Comparison of ENCODE assay signal across 35 cellular contexts in genomic region chr7:24619978-24620377, GRCh38.
"Had no signal": no experiment of that assay in that cellular context is flagged by ENCODE, and none has a peak within 500 bp of the region (broad histone marks: within the 10 kb centered on the region; RNA-seq: fewer than 3 reads in every experiment).

No MANE protein-coding gene starts in this region.

- H3K4me3 Mint-ChIP-seq: activated B cell treated with CpG ODN at 0.5 μM for 24 hours; activated CD4-positive, alpha-beta memory T cell treated with anti-CD3 and anti-CD28 coated beads for 36 hours; activated CD4-positive, alpha-beta T cell treated with anti-CD3 and anti-CD28 coated beads, Interleukin-2, amount 10 ng/mL, durations not matched to agents 24 days and 14 days; activated CD8-positive, alpha-beta T cell treated with anti-CD3 and anti-CD28 coated beads for 36 hours; activated naive CD4-positive, alpha-beta T cell treated with anti-CD3 and anti-CD28 coated beads for 36 hours; activated naive CD8-positive, alpha-beta T cell treated with anti-CD3 and anti-CD28 coated beads for 36 hours; activated T-cell treated with anti-CD3 and anti-CD28 coated beads, Interleukin-2, amount 50 U/mL, for 4 hours; activated T-cell treated with anti-CD3 and anti-CD28 coated beads, Interleukin-2, amount 50 U/mL, for 72 hours; activated T-helper 1 cell treated with anti-CD3 and anti-CD28 coated beads, Interleukin-12 subunit alpha, Interleukin-12 subunit beta, Interleukin-2, Interleukin-4 antibody, amounts not matched to agents 30 ng/mL and 10 ng/mL and 1 ng/mL, durations not matched to agents 14 hours and 24 hours and 36 hours; activated T-helper 17 cell treated with anti-CD3 and anti-CD28 coated beads, Interleukin-2, amount 50 U/mL, for 72 hours; T-helper 1 cell treated with Interleukin-12 subunit alpha and Interleukin-12 subunit beta and Interleukin-4 antibody, amounts not matched to agents 30 μg/mL and 1 μg/mL, for 36 hours; T-helper 2 cell treated with Interferon-gamma antibody and Interleukin-4, amounts not matched to agents 5 μg/mL and 100 μg/mL, for 36 hours had no signal

- H3K4me3 ChIP-seq: adrenal gland, body of pancreas, breast epithelium had no signal

- ATAC-seq: activated CD8-positive, alpha-beta T cell treated with anti-CD3 and anti-CD28 coated beads for 36 hours; activated naive CD4-positive, alpha-beta T cell treated with anti-CD3 and anti-CD28 coated beads, Interleukin-2, amount 50 U/mL, for 72 hours; activated T-cell treated with anti-CD3 and anti-CD28 coated beads, Interleukin-2, amount 50 U/mL, for 4 hours; activated T-cell treated with anti-CD3 and anti-CD28 coated beads, Interleukin-2, amount 50 U/mL, for 72 hours; activated T-helper 17 cell treated with anti-CD3 and anti-CD28 coated beads, Interleukin-2, amount 50 U/mL, for 72 hours; body of pancreas had no signal

- H3K9me3 ChIP-seq: body of pancreas had no signal

- H3K27ac ChIP-seq: adrenal gland, body of pancreas, brain microvascular endothelial cell, breast epithelium, VCaP had no signal

- H3K36me3 ChIP-seq: adrenal gland, brain microvascular endothelial cell, breast epithelium had no signal

- H3K27me3 Mint-ChIP-seq: activated B cell treated with CpG ODN at 0.5 μM for 24 hours; activated CD4-positive, alpha-beta memory T cell treated with anti-CD3 and anti-CD28 coated beads for 36 hours; activated CD4-positive, alpha-beta T cell treated with anti-CD3 and anti-CD28 coated beads, Interleukin-2, amount 10 ng/mL, durations not matched to agents 24 days and 14 days; activated CD8-positive, alpha-beta T cell treated with anti-CD3 and anti-CD28 coated beads for 36 hours; activated naive CD8-positive, alpha-beta T cell treated with anti-CD3 and anti-CD28 coated beads for 36 hours; activated T-helper 17 cell treated with anti-CD3 and anti-CD28 coated beads, Interleukin-2, amount 50 U/mL, for 72 hours had no signal

- H3K4me1 ChIP-seq: adrenal gland, breast epithelium had no signal

- H3K27me3 ChIP-seq: adrenal gland, body of pancreas, brain microvascular endothelial cell, breast epithelium had no signal

- H3K27ac Mint-ChIP-seq: activated B cell treated with CpG ODN at 0.5 μM for 24 hours; activated CD4-positive, alpha-beta memory T cell treated with anti-CD3 and anti-CD28 coated beads for 36 hours; activated CD4-positive, alpha-beta T cell treated with anti-CD3 and anti-CD28 coated beads, Interleukin-2, amount 10 ng/mL, durations not matched to agents 24 days and 14 days; activated CD8-positive, alpha-beta T cell treated with anti-CD3 and anti-CD28 coated beads for 36 hours; activated naive CD4-positive, alpha-beta T cell treated with anti-CD3 and anti-CD28 coated beads for 36 hours; activated naive CD4-positive, alpha-beta T cell treated with anti-CD3 and anti-CD28 coated beads, Interleukin-2, amount 50 U/mL, for 72 hours; activated naive CD8-positive, alpha-beta T cell treated with anti-CD3 and anti-CD28 coated beads for 36 hours; activated T-cell treated with anti-CD3 and anti-CD28 coated beads, Interleukin-2, amount 50 U/mL, for 72 hours; activated T-helper 1 cell treated with anti-CD3 and anti-CD28 coated beads, Interleukin-12 subunit alpha, Interleukin-12 subunit beta, Interleukin-2, Interleukin-4 antibody, amounts not matched to agents 30 ng/mL and 10 ng/mL and 1 ng/mL, durations not matched to agents 14 hours and 24 hours and 36 hours; activated T-helper 17 cell treated with anti-CD3 and anti-CD28 coated beads, Interleukin-2, amount 50 U/mL, for 72 hours; T-helper 1 cell treated with Interleukin-12 subunit alpha and Interleukin-12 subunit beta and Interleukin-4 antibody, amounts not matched to agents 30 μg/mL and 1 μg/mL, for 36 hours; T-helper 2 cell treated with Interferon-gamma antibody and Interleukin-4, amounts not matched to agents 5 μg/mL and 100 μg/mL, for 36 hours had no signal

- DNase-seq: activated B cell treated with CpG ODN at 0.5 μM for 24 hours; activated CD4-positive, alpha-beta memory T cell treated with anti-CD3 and anti-CD28 coated beads for 36 hours; activated CD4-positive, alpha-beta T cell treated with anti-CD3 and anti-CD28 coated beads for 4 hours; activated CD4-positive, alpha-beta T cell treated with anti-CD3 and anti-CD28 coated beads, Interleukin-2, amount 10 ng/mL, durations not matched to agents 24 days and 14 days; activated CD4-positive, alpha-beta T cell treated with anti-CD3 and anti-CD28 coated beads, Interleukin-2, amount 50 U/mL, for 1 hour; activated CD4-positive, alpha-beta T cell treated with anti-CD3 and anti-CD28 coated beads, Interleukin-2, amount 50 U/mL, for 4 hours; activated CD4-positive, CD25-positive, alpha-beta regulatory T cell treated with anti-CD3 and anti-CD28 coated beads, Interleukin-2, amount 50 U/mL, for 72 hours; activated CD8-positive, alpha-beta memory T cell treated with anti-CD3 and anti-CD28 coated beads, Interleukin-2, amount 50 U/mL, for 4 hours; activated CD8-positive, alpha-beta T cell treated with anti-CD3 and anti-CD28 coated beads for 36 hours; activated effector memory CD4-positive, alpha-beta T cell treated with anti-CD3 and anti-CD28 coated beads, Interleukin-2, amount 50 U/mL, for 16 hours; activated gamma-delta T cell treated with Interleukin-2 at 50 U/mL for 16 hours; activated naive CD4-positive, alpha-beta T cell; activated naive CD4-positive, alpha-beta T cell treated with anti-CD3 and anti-CD28 coated beads for 36 hours; activated naive CD4-positive, alpha-beta T cell treated with anti-CD3 and anti-CD28 coated beads, Interleukin-2, amount 50 U/mL, for 16 hours; activated naive CD8-positive, alpha-beta T cell treated with anti-CD3 and anti-CD28 coated beads for 36 hours; activated T-cell treated with anti-CD3 and anti-CD28 coated beads for 4 hours; activated T-cell treated with anti-CD3 and anti-CD28 coated beads, Interleukin-2, amount 50 U/mL, for 1 hour; activated T-cell treated with anti-CD3 and anti-CD28 coated beads, Interleukin-2, amount 50 U/mL, for 4 hours; activated T-cell treated with anti-CD3 and anti-CD28 coated beads, Interleukin-2, amount 50 U/mL, for 72 hours; adrenal gland; amniotic stem cell; aorta; body of pancreas; brain microvascular endothelial cell; central memory CD4-positive, alpha-beta T cell; T-helper 1 cell; T-helper 2 cell; T-helper 9 cell had no signal
